In the genomic region with DNA sequence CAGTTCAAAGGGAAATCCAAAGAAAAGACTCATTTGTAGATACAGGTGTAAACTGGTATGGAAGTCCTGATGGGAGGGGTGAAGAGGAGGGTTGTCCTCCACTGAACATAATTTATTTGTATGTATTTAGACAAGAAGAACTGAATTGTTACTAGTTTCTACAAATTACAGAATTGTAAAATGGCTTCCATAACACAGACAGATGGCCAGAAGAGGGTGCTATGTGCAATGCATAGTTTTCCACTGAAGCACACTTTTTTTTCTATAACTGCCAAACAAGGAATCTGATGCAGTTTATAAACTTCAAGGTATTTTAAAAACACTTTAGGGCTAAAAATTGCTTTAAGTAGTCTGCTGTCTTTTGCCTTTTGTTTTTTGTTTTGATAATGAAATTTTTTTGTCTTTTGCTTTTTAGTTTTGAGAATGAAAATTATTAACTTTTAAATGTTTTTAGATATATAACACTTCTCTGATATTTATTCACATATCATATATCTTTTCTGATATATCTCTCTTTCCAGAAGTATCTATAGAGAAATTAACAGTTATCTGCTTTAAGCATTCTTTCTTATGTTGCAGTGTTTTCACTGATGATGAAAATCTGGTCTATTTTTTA, we compare ENCODE assay signal across 8 cellular contexts. TPM values are rescaled to one million over a fixed set of nuclear protein-coding genes. Genes with fewer than 3 reads are reported as not detected.
DNase-seq lines count a peak whose midpoint lies in the region; ATAC-seq, FAIRE-seq and TF ChIP-seq lines count a peak whose summit lies in the region.
"Had no signal": no experiment of that assay in that cellular context is flagged by ENCODE, and none has a peak within 500 bp of the region (broad histone marks: within the 10 kb centered on the region; RNA-seq: fewer than 3 reads in every experiment).

No MANE protein-coding gene starts in this region.

- H3K9me3 Mint-ChIP-seq in astrocyte (ENCODE audit: unreplicated experiment) = no peaks in the 10 kb centered on the region

- FAIRE-seq in astrocyte (lab: Jason Lieb, UNC) = peak; percentile 81

- H3K27me3 Mint-ChIP-seq in astrocyte (ENCODE audit: low read depth, unreplicated experiment) = no peaks in the 10 kb centered on the region

- no peaks in the 10 kb centered on the region for H3K36me3 Mint-ChIP-seq in astrocyte (ENCODE audit: low read depth, unreplicated experiment)

- H3K27ac ChIP-seq in astrocyte (ENCODE audit: low read depth, low read length) (no peak overlapping the region), lower lobe of right lung (no peak overlapping the region)

- H3K9me3 ChIP-seq in astrocyte (ENCODE audit: insufficient read depth, low read depth, low read length) (no peaks in the 10 kb centered on the region), lower lobe of right lung (no peaks in the 10 kb centered on the region)

- no peak overlapping the region for H3K4me2 ChIP-seq in astrocyte (ENCODE audit: low read length)

- no peak overlapping the region for H3K27ac Mint-ChIP-seq in astrocyte (ENCODE audit: unreplicated experiment)

- H3K4me3 ChIP-seq in GM06990 (replicated peaks; ENCODE audit: low read depth, low read length) (no peak overlapping the region), LNCaP clone FGC (ENCODE audit: low read depth, low read length) (no peak overlapping the region), astrocyte (ENCODE audit: insufficient read depth, low read depth, low read length) (no peak overlapping the region), lower lobe of right lung (no peak overlapping the region)

- H3K27me3 ChIP-seq in GM06990 (replicated peaks; ENCODE audit: control insufficient read depth, insufficient read depth, low read length) (no peaks in the 10 kb centered on the region), astrocyte (ENCODE audit: insufficient read depth, low read length) (no peaks in the 10 kb centered on the region), lower lobe of right lung (ENCODE audit: low read depth) (no peaks in the 10 kb centered on the region)

- no peaks in the 10 kb centered on the region for H3K4me1 Mint-ChIP-seq in astrocyte (ENCODE audit: low read depth, unreplicated experiment)

- TF ChIP-seq CTCF in GM06990 (IDR thresholded peaks at IDR 0.05; ENCODE audit: insufficient read depth, low read length, poor library complexity, severe bottlenecking) (peak; percentile 75), LNCaP clone FGC (IDR thresholded peaks at IDR 0.05; ENCODE audit: control insufficient read depth, extremely low read depth, insufficient read depth) (peak; percentile 82), astrocyte (IDR thresholded peaks at IDR 0.05; ENCODE audit: insufficient read depth, low read depth, low read length) (peak; percentile 73), lower lobe of right lung (IDR thresholded peaks at IDR 0.05) (peak; percentile 57)

- ATAC-seq in lower lobe of right lung (no peak), GM21717 (IDR thresholded peaks at IDR 0.05; ENCODE audit: unreplicated experiment) (no peak)

- H3K79me2 ChIP-seq in astrocyte (ENCODE audit: insufficient read depth, low read length) = no peaks in the 10 kb centered on the region

- no peaks in the 10 kb centered on the region for H3K36me3 ChIP-seq in GM06990 (ENCODE audit: control insufficient read depth, insufficient read depth, low read length)
- no peaks in the 10 kb centered on the region for H3K36me3 ChIP-seq in astrocyte (ENCODE audit: insufficient read depth, low read length)
- H3K36me3 ChIP-seq in lower lobe of right lung = no peaks in the 10 kb centered on the region

- no peaks in the 10 kb centered on the region for H4K20me1 ChIP-seq in astrocyte (ENCODE audit: insufficient read depth, low read length)

- no peak overlapping the region for H3K9ac ChIP-seq in astrocyte (ENCODE audit: low read length)

- H2AFZ ChIP-seq in astrocyte (ENCODE audit: low read depth, low read length) = no peak overlapping the region

- no peak overlapping the region for H3K4me3 Mint-ChIP-seq in astrocyte (ENCODE audit: unreplicated experiment)

- intact Hi-C loops in lower lobe of right lung (cut with DNase I) = no loop called here

- DNase-seq in GM06990 (ENCODE audit: extremely low read depth, insufficient read length) (no peak), LNCaP clone FGC (ENCODE audit: low read depth) (peak; percentile 34), astrocyte (ENCODE audit: low read depth) (peak; percentile 42), lower lobe of right lung (no peak), GF-D8 (lab: John Stamatoyannopoulos, UW) (no peak), NCI-H345 treated with DMSO at 0.1 percent for 48 hours (lab: John Stamatoyannopoulos, UW; ENCODE audit: unreplicated experiment) (no peak)

- H3K4me1 ChIP-seq in astrocyte (ENCODE audit: insufficient read depth, low read length) (no peaks in the 10 kb centered on the region), lower lobe of right lung (no peaks in the 10 kb centered on the region)

RNA-seq across cellular contexts. Expression of a gene that starts 58.5 kb away (rescaled TPM):
- total RNA-seq in astrocyte = 0.34 TPM in 1 of 2 replicates, not detected in the other
- not detected for total RNA-seq in lower lobe of right lung
- total RNA-seq: activated CD8-positive, alpha-beta memory T cell treated with anti-CD3 and anti-CD28 coated beads for 36 hours had no signal

Comparison
In these comparisons a context has a peak if more than half of its experiments do, and no peak if none do; other contexts are left out.
1. DNase-seq: peak in LNCaP clone FGC (single experiment) and astrocyte (single experiment); none in GM06990 (single experiment), lower lobe of right lung (single experiment), GF-D8 (single experiment) and NCI-H345 treated with DMSO at 0.1 percent for 48 hours (single experiment).
2. Peak in every context shown above with its lines, with median percentiles within 50 percentile points of each other: CTCF ChIP-seq.